8 cellular contexts compared by ENCODE assay signal in genomic region chr22:38570841-38571364, GRCh38. TPM values are rescaled to one million over a fixed set of nuclear protein-coding genes. Genes with fewer than 3 reads are reported as not detected.
DNase-seq lines count a peak whose midpoint lies in the region; ATAC-seq and TF ChIP-seq lines count a peak whose summit lies in the region.

No MANE protein-coding gene starts in this region.

- no peak overlapping the region for H4K8ac ChIP-seq in neuronal stem cell (ENCODE audit: low read depth, low read length)

- POLR2A ChIA-PET in AG04450 (lab: Yijun Ruan, JAX), result interaction anchor here (0.5 kb wide), 1 partner anchor 94 kb away, joined by 4 read pairs; no protein-coding TSS in a partner anchor

- H2BK12ac ChIP-seq in neuronal stem cell (ENCODE audit: low read length), result no peak overlapping the region

- no peaks in the 10 kb centered on the region; the same call in 1 of the 2 replicates for H3K9me3 ChIP-seq in AG04450 (ENCODE audit: control insufficient read depth, insufficient read depth, low read length)
- H3K9me3 ChIP-seq in neuronal stem cell (replicated peaks in 1 of 2; ENCODE audit: control insufficient read depth in 2 of 2, insufficient read depth in 1 of 2, low read depth in 1 of 2, low read length in 2 of 2), result peaks cover 0 to 4% of the 10 kb centered on the region in 2 donors

- H3K4me2 ChIP-seq in neuronal stem cell (ENCODE audit: insufficient read depth, low read length, poor library complexity, severe bottlenecking), result peak overlapping the region; percentile 63

- no peaks in the 10 kb centered on the region for H3K79me1 ChIP-seq in neuronal stem cell (ENCODE audit: low read depth, low read length)

- no peaks in the 10 kb centered on the region for H3K9me3 Mint-ChIP-seq in activated naive CD4-positive, alpha-beta T cell treated with anti-CD3 and anti-CD28 coated beads for 36 hours
- peaks cover 2% of the 10 kb centered on the region for H3K9me3 Mint-ChIP-seq in glutamatergic neuron (ENCODE audit: unreplicated experiment)

- H3K14ac ChIP-seq in neuronal stem cell (ENCODE audit: low read length), result no peak overlapping the region

- peaks cover 11% of the 10 kb centered on the region for H3K4me1 Mint-ChIP-seq in activated naive CD4-positive, alpha-beta T cell treated with anti-CD3 and anti-CD28 coated beads for 36 hours (ENCODE audit: low read depth)
- H3K4me1 Mint-ChIP-seq in glutamatergic neuron (ENCODE audit: low read depth, unreplicated experiment), result peaks cover 9% of the 10 kb centered on the region

- H3K18ac ChIP-seq in neuronal stem cell (ENCODE audit: low read length), result peak overlapping the region; percentile 36

- no peak overlapping the region for H2BK120ac ChIP-seq in neuronal stem cell (ENCODE audit: low read depth, low read length)

- H3K4ac ChIP-seq in neuronal stem cell (ENCODE audit: low read length), result no peak overlapping the region

- H2BK5ac ChIP-seq in neuronal stem cell (ENCODE audit: low read length), result no peak overlapping the region

- no peak overlapping the region for H4K91ac ChIP-seq in neuronal stem cell (ENCODE audit: low read depth, low read length, poor library complexity)

- H3K27ac Mint-ChIP-seq in activated naive CD4-positive, alpha-beta T cell treated with anti-CD3 and anti-CD28 coated beads for 36 hours, result peak overlapping the region; percentile 82
- H3K27ac Mint-ChIP-seq in glutamatergic neuron (ENCODE audit: unreplicated experiment), result peak overlapping the region; percentile 18

- DNase-seq in AG04450 (ENCODE audit: low read depth, low spot score) (no peak), GM20000 (ENCODE audit: low spot score) (peak; percentile 20), OCI-M1 (lab: John Stamatoyannopoulos, UW) (peak; percentile 74), glutamatergic neuron (peak; percentile 31), neuronal stem cell (ENCODE audit: low spot score) (peak; percentile 14)
- DNase-seq in activated naive CD4-positive, alpha-beta T cell treated with anti-CD3 and anti-CD28 coated beads for 36 hours, result peak; percentile 68

- WGBS in neuronal stem cell (ENCODE audit: extremely low coverage in 2 of 2, insufficient read length in 2 of 2, insufficient replicate concordance in 1 of 2), 2 donors, result no CpG with 5 or more reads among the region's 12 CpGs
- WGBS in urinary bladder, result 4% methylated on average over 12 of the region's 12 CpGs

- no peak overlapping the region for H2BK15ac ChIP-seq in neuronal stem cell (ENCODE audit: low read length)

- no peak overlapping the region for H2AK5ac ChIP-seq in neuronal stem cell (ENCODE audit: low read depth, low read length)

- H3K27ac ChIP-seq in AG04450 (ENCODE audit: low read depth, low read length), result peak overlapping the region; percentile 13
- peak overlapping the region; percentile 56 for H3K27ac ChIP-seq in neuronal stem cell (replicated peaks; ENCODE audit: low read length)
- H3K27ac ChIP-seq in urinary bladder (ENCODE audit: low read depth), result no peak overlapping the region

- H3K4me3 ChIP-seq in AG04450 (ENCODE audit: low read depth, low read length) (peak overlapping the region; percentile 76), neuronal stem cell (ENCODE audit: low read length in 2 of 2) (peak overlapping the region; percentile 53 to 82), urinary bladder (ENCODE audit: low read depth, low read length) (peak overlapping the region; percentile 47)

- peaks cover 3% of the 10 kb centered on the region for H3K36me3 Mint-ChIP-seq in activated naive CD4-positive, alpha-beta T cell treated with anti-CD3 and anti-CD28 coated beads for 36 hours (ENCODE audit: low read depth)
- no peaks in the 10 kb centered on the region for H3K36me3 Mint-ChIP-seq in glutamatergic neuron (ENCODE audit: unreplicated experiment)

- no peaks in the 10 kb centered on the region for H3K36me3 ChIP-seq in neuronal stem cell (replicated peaks in 1 of 2; ENCODE audit: control insufficient read depth in 2 of 2, insufficient read depth in 2 of 2, low read length in 2 of 2)
- no peaks in the 10 kb centered on the region for H3K36me3 ChIP-seq in urinary bladder (ENCODE audit: insufficient read depth)

- CTCF ChIA-PET in AG04450 (lab: Charles Lee), result interaction anchor here (1.0 to 3.2 kb wide), 3 partner anchors 82 to 518 kb away, joined by 4 to 23 read pairs (median 5); no protein-coding TSS in a partner anchor
- CTCF ChIA-PET in activated naive CD4-positive, alpha-beta T cell treated with anti-CD3 and anti-CD28 coated beads for 36 hours (lab: Charles Lee), result interaction anchor here (0.8 to 3.7 kb wide), 11 partner anchors 60 to 519 kb away, joined by 3 to 17 read pairs (median 4); no protein-coding TSS in a partner anchor

- TF ChIP-seq CTCF in AG04450 (IDR thresholded peaks at IDR 0.05; ENCODE audit: low read depth, low read length), result 0 out of 2 replicates have a peak, but pooled peaks have one; percentile 6
- no peak for TF ChIP-seq CTCF in GM20000 (IDR thresholded peaks at IDR 0.05; ENCODE audit: extremely low read depth, missing control alignments)
- no peak for TF ChIP-seq CTCF in glutamatergic neuron (IDR thresholded peaks at IDR 0.05; ENCODE audit: partially characterized antibody, unreplicated experiment)

- ATAC-seq in GM18858 (IDR thresholded peaks at IDR 0.05; ENCODE audit: unreplicated experiment), result no peak

- H3K27me3 Mint-ChIP-seq in activated naive CD4-positive, alpha-beta T cell treated with anti-CD3 and anti-CD28 coated beads for 36 hours (ENCODE audit: low read depth), result no peaks in the 10 kb centered on the region
- no peaks in the 10 kb centered on the region for H3K27me3 Mint-ChIP-seq in glutamatergic neuron (ENCODE audit: unreplicated experiment)

- H3K23ac ChIP-seq in neuronal stem cell (ENCODE audit: low read depth, low read length, poor library complexity), result no peak overlapping the region

- H3K27me3 ChIP-seq in AG04450 (ENCODE audit: control insufficient read depth, insufficient read depth, low read length) (peaks cover 2% of the 10 kb centered on the region), neuronal stem cell (ENCODE audit: control insufficient read depth in 3 of 3, insufficient read depth in 3 of 3, low read depth in 1 of 3, low read length in 3 of 3) (peaks cover 0 to 7% (median 0%) of the 10 kb centered on the region in 3 experiments)

- H3K9ac ChIP-seq in neuronal stem cell (ENCODE audit: low read depth, low read length, poor library complexity), result peak overlapping the region; percentile 15

- H3K4me3 Mint-ChIP-seq in activated naive CD4-positive, alpha-beta T cell treated with anti-CD3 and anti-CD28 coated beads for 36 hours, result peak overlapping the region; percentile 81
- H3K4me3 Mint-ChIP-seq in glutamatergic neuron (ENCODE audit: unreplicated experiment), result peak overlapping the region; percentile 83

- H3K4me1 ChIP-seq in neuronal stem cell (ENCODE audit: control insufficient read depth in 2 of 2, insufficient read depth in 1 of 2, low read depth in 1 of 2, low read length in 2 of 2), result peaks cover 7 to 10% of the 10 kb centered on the region in 2 donors
- H3K4me1 ChIP-seq in urinary bladder (ENCODE audit: insufficient read depth), result no peaks in the 10 kb centered on the region

- intact Hi-C loops in activated naive CD4-positive, alpha-beta T cell treated with anti-CD3 and anti-CD28 coated beads for 36 hours (cut with micrococcal nuclease), result loop anchor here (1.0 to 5.0 kb wide), 8 partner anchors 40 to 254 kb away; partner anchors contain the start of genes CBY1, CSNK1E, DDX17 and FAM227A

- H2AFZ ChIP-seq in neuronal stem cell (ENCODE audit: low read length), result peak overlapping the region; percentile 95

RNA-seq across cellular contexts. Expression of gene DMC1, which starts 0.9 kb away (rescaled TPM):
- polyA plus RNA-seq in AG04450 (2011; rRNA removed), result 0.29 and 0.89 TPM in 2 replicates
- polyA minus RNA-seq in AG04450 (2011; rRNA and poly(A)+ RNA removed), result 0.32 and 0.35 TPM in 2 replicates
- 10 to 100 TPM; 13.0 to 16.3 TPM for total RNA-seq in activated naive CD4-positive, alpha-beta T cell treated with anti-CD3 and anti-CD28 coated beads for 36 hours
- 4.2 TPM for total RNA-seq in glutamatergic neuron (ENCODE audit: unreplicated experiment)
- 11.5 TPM for polyA plus RNA-seq in neuronal stem cell (2013, experiment 1 of 2)
- 9.9 TPM for polyA plus RNA-seq in neuronal stem cell (2013, experiment 2 of 2)
- total RNA-seq in urinary bladder, result 6.9 TPM
- 1.8 TPM for polyA plus RNA-seq in urinary bladder
